8 cellular contexts compared by ENCODE assay signal in genomic region chr11:117327567-117328413, GRCh38. TPM values are rescaled to one million over a fixed set of nuclear protein-coding genes. Genes with fewer than 3 reads are reported as not detected.
A peak's percentile ranks its signal among the peaks of the same experiment; 100 is the strongest.
DNase-seq lines count a peak whose midpoint lies in the region; ATAC-seq, FAIRE-seq and TF ChIP-seq lines count a peak whose summit lies in the region.

CEP164 (plus strand) TSS chr11:117327854; CDS start chr11:117338587, 10,733 bp downstream.

- H3K18ac ChIP-seq in mesendoderm (ENCODE audit: low read length): peak within 1 kb of the TSS; percentile 65

- peaks cover 2% of the 10 kb centered on the region for H3K36me3 Mint-ChIP-seq in endodermal cell (ENCODE audit: low read depth)

- H2BK5ac ChIP-seq in mesendoderm (ENCODE audit: low read length): no peak within 1 kb of the TSS

- H3K36me3 ChIP-seq in endodermal cell (ENCODE audit: control insufficient read depth, insufficient read depth, low read length): no peaks in the 10 kb centered on the region
- no peaks in the 10 kb centered on the region for H3K36me3 ChIP-seq in mesendoderm (ENCODE audit: control insufficient read depth, insufficient read depth, low read length)

- no peaks in the 10 kb centered on the region for H3K9me3 ChIP-seq in endodermal cell (ENCODE audit: control insufficient read depth, low read length)

- DNase-seq in COLO829 (ENCODE audit: low spot score) (peak; percentile 97), HTR-8/SVneo (ENCODE audit: insufficient read length, low spot score) (peak; percentile 99), NOMO-1 treated with dmso at 0.1 percent for 144 hours (lab: John Stamatoyannopoulos, UW; ENCODE audit: unreplicated experiment) (peak; percentile 91), endodermal cell (peak; percentile 98), mesendoderm (peak; percentile 99)
- peak; percentile 73 to 87 (median 83) for DNase-seq in activated CD8-positive, alpha-beta memory T cell treated with anti-CD3 and anti-CD28 coated beads for 48 hours (ENCODE audit: low read depth in 2 of 3, low spot score in 2 of 3)
- DNase-seq in stimulated activated CD8-positive, alpha-beta memory T cell treated with anti-CD3 and anti-CD28 coated beads, Interleukin-15, amount 100 ng/mL, for 1 hour (ENCODE audit: low read depth): peak; percentile 89

- peaks cover 3% of the 10 kb centered on the region for H3K4me1 ChIP-seq in endodermal cell (ENCODE audit: control insufficient read depth, insufficient read depth, low read length)
- H3K4me1 ChIP-seq in mesendoderm (ENCODE audit: control insufficient read depth, low read depth, low read length): peaks cover 3% of the 10 kb centered on the region

- no peak within 1 kb of the TSS for H2BK120ac ChIP-seq in mesendoderm (ENCODE audit: low read depth, low read length)

- H3K4me3 ChIP-seq in endodermal cell (ENCODE audit: low read length) (peak within 1 kb of the TSS; percentile 97), mesendoderm (ENCODE audit: low read length) (peak within 1 kb of the TSS; percentile 89)

- H4K5ac ChIP-seq in mesendoderm (ENCODE audit: low read length): no peak within 1 kb of the TSS

- peaks cover 3% of the 10 kb centered on the region for H3K27me3 Mint-ChIP-seq in endodermal cell (ENCODE audit: insufficient read depth)

- no peaks in the 10 kb centered on the region for H3K79me2 ChIP-seq in mesendoderm (ENCODE audit: control insufficient read depth, insufficient read depth, low read length)

- peak within 1 kb of the TSS; percentile 74 for H3K27ac ChIP-seq in endodermal cell (ENCODE audit: low read depth, low read length)
- peak within 1 kb of the TSS; percentile 32 for H3K27ac ChIP-seq in mesendoderm (ENCODE audit: low read depth, low read length)

- no peak within 1 kb of the TSS for H2BK15ac ChIP-seq in mesendoderm (replicated peaks; ENCODE audit: low read depth)

- H3K27me3 ChIP-seq in endodermal cell (ENCODE audit: control insufficient read depth, insufficient read depth, low read length, poor library complexity, severe bottlenecking) (no peaks in the 10 kb centered on the region), mesendoderm (ENCODE audit: insufficient read depth, low read length, poor library complexity) (no peaks in the 10 kb centered on the region)

- no peak within 1 kb of the TSS for H3K27ac Mint-ChIP-seq in endodermal cell

- no peak within 1 kb of the TSS for H4K8ac ChIP-seq in mesendoderm (ENCODE audit: low read depth, low read length)

- peak; percentile 94 for ATAC-seq in GM21367 (IDR thresholded peaks at IDR 0.05; ENCODE audit: unreplicated experiment)

- H3K9ac ChIP-seq in endodermal cell (ENCODE audit: extremely low read depth, low read length, poor library complexity, severe bottlenecking) (peak within 1 kb of the TSS; percentile 88), mesendoderm (ENCODE audit: low read length) (peak within 1 kb of the TSS; percentile 91)

- TF ChIP-seq CTCF in endodermal cell (conservative IDR thresholded peaks at IDR 0.05): no peak

- H3K56ac ChIP-seq in mesendoderm (ENCODE audit: low read length): peak within 1 kb of the TSS; percentile 89

- no peaks in the 10 kb centered on the region for H3K9me3 Mint-ChIP-seq in endodermal cell

- H3K23ac ChIP-seq in mesendoderm (ENCODE audit: low read length): no peak within 1 kb of the TSS

- peak within 1 kb of the TSS; percentile 73 for H3K4ac ChIP-seq in mesendoderm (ENCODE audit: low read depth, low read length)

- FAIRE-seq in HTR-8/SVneo (lab: Jason Lieb, UNC): peak; percentile 87

- H3K4me1 Mint-ChIP-seq in endodermal cell: peaks cover 3% of the 10 kb centered on the region

- H3K79me1 ChIP-seq in mesendoderm (ENCODE audit: low read length): peaks cover 2% of the 10 kb centered on the region

- WGBS in endodermal cell (ENCODE audit: insufficient coverage in 1 of 2, insufficient read length in 1 of 2), 2 experiments: 0% methylated on average over 21 to 64 of the region's 64 CpGs
- no CpG with 5 or more reads among the region's 64 CpGs for WGBS in mesendoderm (ENCODE audit: extremely low coverage, insufficient coverage, low lambda C conversion rate)

- peak within 1 kb of the TSS; percentile 59 for H3K4me2 ChIP-seq in mesendoderm (ENCODE audit: low read length)

- H3K4me3 Mint-ChIP-seq in endodermal cell: no peak within 1 kb of the TSS

- H2AK5ac ChIP-seq in mesendoderm (ENCODE audit: low read length): no peak within 1 kb of the TSS

RNA-seq across cellular contexts. Expression of gene CEP164, which starts in this region (rescaled TPM):
- total RNA-seq in endodermal cell: 10 to 100 TPM; 32.7 to 33.6 TPM
- polyA plus RNA-seq in endodermal cell (2013, experiment 1 of 2): 26.2 TPM
- 26.1 TPM for polyA plus RNA-seq in endodermal cell (2013, experiment 2 of 2)
- 17.4 TPM for polyA plus RNA-seq in mesendoderm (2013, experiment 1 of 2)
- polyA plus RNA-seq in mesendoderm (2013, experiment 2 of 2): 16.2 TPM

Comparison
In these comparisons a context has a peak if more than half of its experiments do, and no peak if none do; other contexts are left out.
1. Peak in every context shown above with its lines: DNase-seq, ATAC-seq, H3K4me3 ChIP-seq and H3K27ac ChIP-seq.